In genomic region chr9:18480649-18481048, GRCh38 we compare ENCODE assay signal across 22 cellular contexts. TPM values are rescaled to one million over a fixed set of nuclear protein-coding genes. Genes with fewer than 3 reads are reported as not detected.
DNase-seq lines count a peak whose midpoint lies in the region; TF ChIP-seq lines count a peak whose summit lies in the region.
"Had no signal": no experiment of that assay in that cellular context is flagged by ENCODE, and none has a peak within 500 bp of the region (broad histone marks: within the 10 kb centered on the region; RNA-seq: fewer than 3 reads in every experiment).

No MANE protein-coding gene starts in this region.

- no peak for TF ChIP-seq CTCF in AG04450 (IDR thresholded peaks at IDR 0.05; ENCODE audit: low read depth, low read length)
- no peak for TF ChIP-seq CTCF in HFFc6 (IDR thresholded peaks at IDR 0.05)
- no peak for TF ChIP-seq CTCF in ascending aorta (IDR thresholded peaks at IDR 0.05)
- TF ChIP-seq CTCF in chondrocyte (IDR thresholded peaks at IDR 0.05) = no peak

- no peaks in the 10 kb centered on the region for H3K36me3 ChIP-seq in ascending aorta
- H3K36me3 ChIP-seq: neural progenitor cell had no signal

- peak overlapping the region; percentile 97 for H3K27ac Mint-ChIP-seq in HFFc6
- H3K27ac Mint-ChIP-seq in chondrocyte (ENCODE audit: unreplicated experiment) = no peak overlapping the region
- H3K27ac Mint-ChIP-seq: activated naive CD8-positive, alpha-beta T cell; brain; CD4-positive, alpha-beta T cell; endodermal cell; neural progenitor cell had no signal

- intact Hi-C loops in ascending aorta (cut with DNase I) = no loop called here

- H3K9me3 ChIP-seq in AG04450 (ENCODE audit: control insufficient read depth, insufficient read depth, low read length) (peaks cover 4% of the 10 kb centered on the region; the same call in 1 of the 2 replicates), ascending aorta (no peaks in the 10 kb centered on the region)

- CTCF ChIA-PET in AG04450 (lab: Charles Lee) = no interaction called here

- H3K27me3 Mint-ChIP-seq in HFFc6 (ENCODE audit: insufficient read depth) (no peaks in the 10 kb centered on the region; the same call in 1 of the 2 replicates), chondrocyte (ENCODE audit: low read depth) (no peaks in the 10 kb centered on the region)
- H3K27me3 Mint-ChIP-seq: brain had no signal

- DNase-seq in AG04450 (ENCODE audit: low read depth, low spot score) (no peak), HFFc6 (peak; percentile 91), ascending aorta (ENCODE audit: low spot score in 2 of 2) (no peak), iris pigment epithelial cell (ENCODE audit: low read depth) (peak; percentile 51), germinal center (ENCODE audit: low spot score) (no peak), HK-2 (ENCODE audit: unreplicated experiment) (no peak), chondrocyte (ENCODE audit: low spot score) (no peak)
- DNase-seq in activated CD4-positive, CD25-positive, alpha-beta regulatory T cell (lab: John Stamatoyannopoulos, UW) = no peak
- DNase-seq: activated CD4-positive, alpha-beta T cell treated with anti-CD3 and anti-CD28 coated beads for 4 hours; CD4-positive, alpha-beta T cell; endodermal cell; H7; NCI-H1694; NCI-H748 treated with DMSO at 0.1 percent for 48 hours; Right ventricle myocardium superior; stimulated activated CD4-positive, alpha-beta T cell treated with anti-CD3 and anti-CD28 coated beads, Interleukin-12 subunit alpha, Interleukin-12 subunit beta, amount 100 ng/mL, for 4 hours had no signal

- peak overlapping the region; percentile 73 for H3K4me3 Mint-ChIP-seq in HFFc6
- H3K4me3 Mint-ChIP-seq in chondrocyte (ENCODE audit: unreplicated experiment) = no peak overlapping the region
- H3K4me3 Mint-ChIP-seq: activated naive CD8-positive, alpha-beta T cell; brain; CD4-positive, alpha-beta T cell; endodermal cell; neural progenitor cell had no signal

- H3K4me1 Mint-ChIP-seq in HFFc6 (ENCODE audit: low read depth) (peaks cover 98% of the 10 kb centered on the region), chondrocyte (ENCODE audit: low read depth) (peaks cover 20% of the 10 kb centered on the region)
- H3K4me1 Mint-ChIP-seq: endodermal cell had no signal

- H3K36me3 Mint-ChIP-seq in HFFc6 (ENCODE audit: low read depth) = peaks cover 63% of the 10 kb centered on the region
- H3K36me3 Mint-ChIP-seq in chondrocyte (ENCODE audit: low read depth) = no peaks in the 10 kb centered on the region
- H3K36me3 Mint-ChIP-seq: activated naive CD8-positive, alpha-beta T cell; brain; neural progenitor cell had no signal

- peaks cover 0 to 42% of the 10 kb centered on the region in 2 donors for H3K4me1 ChIP-seq in ascending aorta

- POLR2A ChIA-PET in AG04450 (lab: Yijun Ruan, JAX) = no interaction called here

- H3K9me3 Mint-ChIP-seq in HFFc6 (peaks cover 18% of the 10 kb centered on the region), chondrocyte (ENCODE audit: low read depth) (no peaks in the 10 kb centered on the region)
- H3K9me3 Mint-ChIP-seq: CD4-positive, alpha-beta T cell; endodermal cell; neural progenitor cell had no signal

- peak overlapping the region; percentile 39 for H3K27ac ChIP-seq in AG04450 (ENCODE audit: low read depth, low read length)
- H3K27ac ChIP-seq in ascending aorta = peak overlapping the region; percentile 84 to 87
- H3K27ac ChIP-seq: coronary artery, hepatocyte, neural progenitor cell had no signal

- no peak overlapping the region for H3K4me3 ChIP-seq in AG04450 (ENCODE audit: low read depth, low read length)
- H3K4me3 ChIP-seq in ascending aorta = no peak overlapping the region
- H3K4me3 ChIP-seq: coronary artery, hepatocyte, neural progenitor cell had no signal

- H3K27me3 ChIP-seq in AG04450 (ENCODE audit: control insufficient read depth, insufficient read depth, low read length) = no peaks in the 10 kb centered on the region
- H3K27me3 ChIP-seq in ascending aorta = no peaks in the 10 kb centered on the region
- H3K27me3 ChIP-seq: hepatocyte, neural progenitor cell had no signal

RNA-seq across cellular contexts. Expression of gene ADAMTSL1, which starts 6.7 kb away (rescaled TPM):
- 22.2 and 22.6 TPM in 2 replicates for polyA plus RNA-seq in AG04450 (2011; rRNA removed)
- polyA minus RNA-seq in AG04450 (2011; rRNA and poly(A)+ RNA removed) = 49.1 and 49.9 TPM in 2 replicates
- total RNA-seq in HFFc6 (2021; fragmentation: NEBNext Ultra II Directional; extraction: Animal tissue kit (Norgen Biotek cat#: 25700)) = 10 to 100 TPM; 37.3 to 98.1 (median 90.8) TPM
- total RNA-seq in ascending aorta (12.3 TPM), chondrocyte (0.41 to 2.0 TPM (median 1.0 TPM) in 3 replicates)
- total RNA-seq: A673; CD4-positive, alpha-beta T cell had no signal

Comparison
In these comparisons a context has a peak if more than half of its experiments do, and no peak if none do; other contexts are left out.
1. DNase-seq: peak in HFFc6 (single experiment) and iris pigment epithelial cell (single experiment); none in AG04450 (single experiment), ascending aorta (0 of 2), germinal center (single experiment), HK-2 (single experiment), chondrocyte (single experiment) and activated CD4-positive, CD25-positive, alpha-beta regulatory T cell (0 of 4).